ENCODE assay signal across 10 cellular contexts in the genomic region with DNA sequence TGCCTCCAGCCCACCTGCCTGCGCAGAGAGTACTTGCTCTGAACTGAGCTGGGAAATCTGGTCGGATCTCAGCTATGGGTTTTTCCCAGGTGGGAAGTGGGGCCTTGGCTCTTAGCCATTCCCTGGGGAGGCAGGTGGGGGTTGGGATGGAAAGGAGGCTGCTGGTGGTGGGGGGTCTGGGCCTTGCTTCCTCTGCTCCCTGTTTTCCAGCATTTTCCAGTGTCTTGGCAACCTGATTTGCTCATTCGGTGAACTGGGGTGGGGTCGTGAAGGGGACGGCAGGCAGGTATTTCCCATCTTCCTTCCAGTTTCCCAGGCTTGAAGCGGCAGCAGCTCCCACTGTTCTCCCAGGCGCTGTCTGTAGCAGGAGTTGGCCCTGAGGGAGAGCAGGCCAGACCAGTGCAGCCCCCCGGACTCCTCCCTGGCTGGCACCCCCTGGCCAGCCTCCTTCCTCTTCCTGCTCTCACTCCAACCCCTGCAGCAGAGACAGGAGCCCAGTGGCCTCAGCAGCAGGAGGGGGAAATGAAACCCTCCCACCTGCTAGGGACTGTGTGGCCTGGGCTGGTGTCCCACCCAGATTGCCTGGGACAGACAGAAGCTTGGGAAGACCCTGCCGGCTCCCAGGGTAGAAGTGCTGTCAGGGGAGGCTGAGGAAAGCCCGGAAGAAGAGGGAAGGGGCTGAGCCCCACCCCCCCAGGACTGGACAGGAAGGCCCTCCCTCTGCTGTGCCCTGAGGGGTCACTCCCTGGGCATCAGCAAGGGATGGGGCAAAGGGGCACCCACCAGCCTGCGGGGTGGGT. TPM values are rescaled to one million over a fixed set of nuclear protein-coding genes. Genes with fewer than 3 reads are reported as not detected.
DNase-seq lines count a peak whose midpoint lies in the region; FAIRE-seq and TF ChIP-seq lines count a peak whose summit lies in the region.
"Had no signal": no experiment of that assay in that cellular context is flagged by ENCODE, and none has a peak within 500 bp of the region (broad histone marks: within the 10 kb centered on the region; RNA-seq: fewer than 3 reads in every experiment).

No MANE protein-coding gene starts in this region.

- peaks cover 73% of the 10 kb centered on the region for H3K4me1 ChIP-seq in OCI-LY7 (ENCODE audit: insufficient read depth, low read length, poor library complexity, severe bottlenecking)

- peak overlapping the region; percentile 95 for H3K27ac ChIP-seq in OCI-LY7 (ENCODE audit: low read depth, low read length, poor library complexity, severe bottlenecking)
- H3K27ac ChIP-seq in skin epidermis = peak overlapping the region in 17 of 21 experiments; percentile 31 to 100 (median 60)

- FAIRE-seq in GM18507 (lab: Jason Lieb, UNC) = peak; percentile 75

- H3K9me2 ChIP-seq in OCI-LY7 (ENCODE audit: insufficient read depth, low read length) = no peaks in the 10 kb centered on the region

- H3K9me3 ChIP-seq in OCI-LY7 (ENCODE audit: low read length) = no peaks in the 10 kb centered on the region

- intact Hi-C loops in OCI-LY7 (cut with micrococcal nuclease; ENCODE audit: unreplicated experiment) = no loop called here

- TF ChIP-seq CTCF in OCI-LY7 (conservative IDR thresholded peaks at IDR 0.05; ENCODE audit: low read length) (no peak), fibroblast of the aortic adventitia (IDR thresholded peaks at IDR 0.05; ENCODE audit: insufficient read depth, low read length) (no peak)

- BruUV-seq in OCI-LY7 (replicated peaks; lab: Mats Ljungman, UMichigan) = no TSS peak

- CTCF ChIA-PET in OCI-LY7 (lab: Charles Lee; ENCODE audit: unreplicated experiment) = interaction anchor here (0.5 to 2.1 kb wide), 3 partner anchors 7 to 354 kb away, joined by 3 to 7 read pairs (median 4); no protein-coding TSS in a partner anchor

- DNase-seq in GM18507 (ENCODE audit: extremely low spot score, insufficient read length, low read depth) (no peak), OCI-LY7 (ENCODE audit: low spot score) (peak; percentile 66), fibroblast of the aortic adventitia (ENCODE audit: low read depth) (no peak), NCI-H524 treated with DMSO at 0.1 percent for 48 hours (lab: John Stamatoyannopoulos, UW) (no peak), NCI-H748 (lab: John Stamatoyannopoulos, UW; ENCODE audit: unreplicated experiment) (no peak), NCI-H69 (lab: John Stamatoyannopoulos, UW) (no peak), mucosa of gallbladder (ENCODE audit: low spot score) (no peak)
- DNase-seq: activated CD4-positive, alpha-beta T cell treated with anti-CD3 and anti-CD28 coated beads for 48 hours; NCI-H187 had no signal

- H3K4me3 ChIP-seq in OCI-LY7 (ENCODE audit: low read depth, low read length, poor library complexity, severe bottlenecking) = peak overlapping the region; percentile 84
- peak overlapping the region; percentile 28 for H3K4me3 ChIP-seq in fibroblast of the aortic adventitia (ENCODE audit: low read depth, low read length)
- H3K4me3 ChIP-seq in skin epidermis = no peak overlapping the region

- peak overlapping the region; percentile 82 for H3K4me2 ChIP-seq in OCI-LY7 (ENCODE audit: low read length)

- POLR2A ChIA-PET in OCI-LY7 (lab: Charles Lee) = interaction anchor here (0.6 to 2.7 kb wide), 7 partner anchors 10 to 63 kb away, joined by 3 to 17 read pairs (median 5); a partner anchor contains a TSS

- H2AFZ ChIP-seq in OCI-LY7 (ENCODE audit: low read length) = no peak overlapping the region

- peaks cover 65% of the 10 kb centered on the region for H3K36me3 ChIP-seq in OCI-LY7 (ENCODE audit: insufficient read depth, low read length)

- H4K20me1 ChIP-seq in OCI-LY7 (ENCODE audit: insufficient read depth, low read length) = 0 out of 2 replicates have a peak, but pooled peaks cover 4% of the 10 kb centered on the region

- H3K79me2 ChIP-seq in OCI-LY7 (ENCODE audit: insufficient read depth, low read depth, low read length) = peaks cover 87% of the 10 kb centered on the region

RNA-seq across cellular contexts. Expression of a gene that starts 6.6 kb away (rescaled TPM):
- total RNA-seq in OCI-LY7 (2014; rRNA removed; shearing (Covaris generic)) = 54.2 and 67.3 TPM in 2 replicates
- total RNA-seq in OCI-LY7 (2022) = 73.1 and 92.1 TPM in 2 replicates
- 83.0 and 84.7 TPM in 2 replicates for total RNA-seq in fibroblast of the aortic adventitia (ENCODE audit: low replicate concordance)
- 129 TPM for total RNA-seq in mucosa of gallbladder

Comparison
In these comparisons a context has a peak if more than half of its experiments do, and no peak if none do; other contexts are left out.
1. H3K4me3 ChIP-seq: peak in OCI-LY7 (single experiment) and fibroblast of the aortic adventitia (single experiment); none in skin epidermis (0 of 7).